ENCODE assay signal across 25 cellular contexts in genomic region chr2:6177796-6178195, GRCh38.
DNase-seq lines count a peak whose midpoint lies in the region; FAIRE-seq and TF ChIP-seq lines count a peak whose summit lies in the region.
"Had no signal": no experiment of that assay in that cellular context is flagged by ENCODE, and none has a peak within 500 bp of the region (broad histone marks: within the 10 kb centered on the region; RNA-seq: fewer than 3 reads in every experiment).

No MANE protein-coding gene starts in this region.

- CTCF ChIA-PET in OCI-LY7 (lab: Charles Lee; ENCODE audit: unreplicated experiment) = no interaction called here

- no peaks in the 10 kb centered on the region for H4K20me1 ChIP-seq in OCI-LY7 (ENCODE audit: insufficient read depth, low read length)
- H4K20me1 ChIP-seq: BLaER1 treated with 17β-estradiol and CSF1 and Interleukin-3, amounts not matched to agents 10 nM and 100 nM had no signal

- H3K4me2 ChIP-seq in OCI-LY7 (ENCODE audit: low read length) = no peak overlapping the region; the same call in 1 of the 2 replicates
- H3K4me2 ChIP-seq: A549; BLaER1 treated with 17β-estradiol and CSF1 and Interleukin-3, amounts not matched to agents 10 nM and 100 nM had no signal

- H3K4me1 ChIP-seq in OCI-LY7 (ENCODE audit: insufficient read depth, low read length, poor library complexity, severe bottlenecking) = peaks cover 9% of the 10 kb centered on the region
- H3K4me1 ChIP-seq: BE2C; BLaER1 treated with 17β-estradiol and CSF1 and Interleukin-3, amounts not matched to agents 10 nM and 100 nM had no signal

- H3K4me3 ChIP-seq in OCI-LY7 (ENCODE audit: low read depth, low read length, poor library complexity, severe bottlenecking) = no peak overlapping the region
- H3K4me3 ChIP-seq: A549; BLaER1 treated with 17β-estradiol and CSF1 and Interleukin-3, amounts not matched to agents 10 nM and 100 nM; GM23248 had no signal

- no peaks in the 10 kb centered on the region for H3K9me2 ChIP-seq in OCI-LY7 (ENCODE audit: insufficient read depth, low read length)

- intact Hi-C loops in OCI-LY7 (cut with micrococcal nuclease; ENCODE audit: unreplicated experiment) = no loop called here

- peak; percentile 14 for DNase-seq in NCI-H345 (lab: John Stamatoyannopoulos, UW)
- DNase-seq in NCI-H345 treated with DMSO at 0.1 percent for 48 hours (lab: John Stamatoyannopoulos, UW; ENCODE audit: unreplicated experiment) = no peak
- DNase-seq in OCI-LY7 (ENCODE audit: low spot score) = no peak
- peak; percentile 32 for DNase-seq in astrocyte of the hippocampus (ENCODE audit: low read depth, low spot score)
- DNase-seq in iris pigment epithelial cell (ENCODE audit: low read depth) = peak; percentile 19
- no peak for DNase-seq in GM19239 (ENCODE audit: insufficient read length, low spot score)
- DNase-seq in T-helper 2 cell = no peak
- DNase-seq in activated CD4-positive, alpha-beta T cell treated with anti-CD3 and anti-CD28 coated beads, Interleukin-2, amount 50 U/mL, for 1 hour = no peak
- DNase-seq: 8988T; ACHN; AML-193; BE2C; CD4-positive, alpha-beta T cell; CD8-positive, alpha-beta memory T cell; DMS 273 treated with DMSO at 0.1 percent for 48 hours; DND-41; GM23248; H7; HCEC 1CT had no signal

- no peaks in the 10 kb centered on the region; the same call in 1 of the 2 replicates for H3K36me3 ChIP-seq in OCI-LY7 (ENCODE audit: insufficient read depth, low read length)
- H3K36me3 ChIP-seq: BE2C; BLaER1 treated with 17β-estradiol and CSF1 and Interleukin-3, amounts not matched to agents 10 nM and 100 nM had no signal

- no TSS peak for BruUV-seq in OCI-LY7 (replicated peaks; lab: Mats Ljungman, UMichigan)

- FAIRE-seq in GM19239 (lab: Jason Lieb, UNC) = no peak
- FAIRE-seq: D721Med, G401.6, GM12892, H1 had no signal

- POLR2A ChIA-PET in OCI-LY7 (lab: Charles Lee) = interaction anchor here (0.8 to 1.2 kb wide), 7 partner anchors 9 to 588 kb away, joined by 3 to 7 read pairs (median 4); no protein-coding TSS in a partner anchor

- no peaks in the 10 kb centered on the region for H3K79me2 ChIP-seq in OCI-LY7 (ENCODE audit: insufficient read depth, low read depth, low read length)

- no peak for TF ChIP-seq CTCF in OCI-LY7 (conservative IDR thresholded peaks at IDR 0.05; ENCODE audit: low read length)

- 0 out of 2 replicates have a peak, but pooled peaks cover 10% of the 10 kb centered on the region for H3K9me3 ChIP-seq in OCI-LY7 (ENCODE audit: low read length)
- H3K9me3 ChIP-seq: BE2C had no signal

- H2AFZ ChIP-seq in OCI-LY7 (ENCODE audit: low read length) = peak overlapping the region; percentile 55; the same call in 1 of the 2 replicates
- H2AFZ ChIP-seq: GM23248 had no signal

- H3K27ac ChIP-seq in OCI-LY7 (ENCODE audit: low read depth, low read length, poor library complexity, severe bottlenecking) = no peak overlapping the region
- H3K27ac ChIP-seq: A549; BLaER1 treated with 17β-estradiol and CSF1 and Interleukin-3, amounts not matched to agents 10 nM and 100 nM; GM23248 had no signal

Comparison
In these comparisons a context has a peak if more than half of its experiments do, and no peak if none do; other contexts are left out.
1. DNase-seq: peak in NCI-H345 (single experiment), astrocyte of the hippocampus (single experiment) and iris pigment epithelial cell (single experiment); none in NCI-H345 treated with DMSO at 0.1 percent for 48 hours (single experiment), OCI-LY7 (single experiment), GM19239 (single experiment), T-helper 2 cell (0 of 5) and activated CD4-positive, alpha-beta T cell treated with anti-CD3 and anti-CD28 coated beads, Interleukin-2, amount 50 U/mL, for 1 hour (single experiment).